Comparison of ENCODE assay signal across 18 cellular contexts in genomic region chr6:117270960-117271507, GRCh38. TPM values are rescaled to one million over a fixed set of nuclear protein-coding genes. Genes with fewer than 3 reads are reported as not detected.
DNase-seq lines count a peak whose midpoint lies in the region; ATAC-seq and TF ChIP-seq lines count a peak whose summit lies in the region.
"Had no signal": no experiment of that assay in that cellular context is flagged by ENCODE, and none has a peak within 500 bp of the region (broad histone marks: within the 10 kb centered on the region; RNA-seq: fewer than 3 reads in every experiment).

No MANE protein-coding gene starts in this region.

- H3K23ac ChIP-seq in mesenchymal stem cell (ENCODE audit: low read length in 2 of 2) = no peak overlapping the region

- H3K4ac ChIP-seq in mesenchymal stem cell (ENCODE audit: low read depth in 1 of 2, low read length in 2 of 2) = no peak overlapping the region

- whole genome bisulfite sequencing in mesenchymal stem cell = 10% methylated on average over 19 of the region's 28 CpGs

- no peak overlapping the region for H4K8ac ChIP-seq in mesenchymal stem cell (ENCODE audit: low read length)

- no peak overlapping the region for H2AFZ ChIP-seq in mesenchymal stem cell (ENCODE audit: low read depth, low read length)

- peaks cover 5% of the 10 kb centered on the region for H3K4me1 Mint-ChIP-seq in activated CD8-positive, alpha-beta T cell treated with anti-CD3 and anti-CD28 coated beads for 36 hours (ENCODE audit: low read depth)

- H3K4me2 ChIP-seq in mesenchymal stem cell (ENCODE audit: low read length, poor library complexity, severe bottlenecking) (peak overlapping the region; percentile 91), skeletal muscle satellite cell (ENCODE audit: low read length) (peak overlapping the region; percentile 75)

- H2BK5ac ChIP-seq in mesenchymal stem cell (ENCODE audit: low read depth, low read length, poor library complexity, severe bottlenecking) = no peak overlapping the region

- intact Hi-C loops in activated CD8-positive, alpha-beta T cell treated with anti-CD3 and anti-CD28 coated beads for 36 hours (cut with micrococcal nuclease) = no loop called here

- no peak for TF ChIP-seq CTCF in coronary artery (IDR thresholded peaks at IDR 0.05)
- no peak for TF ChIP-seq CTCF in activated CD8-positive, alpha-beta T cell treated with anti-CD3 and anti-CD28 coated beads for 36 hours (IDR thresholded peaks at IDR 0.05)

- peaks cover 74% of the 10 kb centered on the region for H3K27me3 Mint-ChIP-seq in activated CD8-positive, alpha-beta T cell treated with anti-CD3 and anti-CD28 coated beads for 36 hours

- no peak overlapping the region for H4K91ac ChIP-seq in mesenchymal stem cell (ENCODE audit: low read length)

- no peak overlapping the region for H2AK5ac ChIP-seq in mesenchymal stem cell (ENCODE audit: low read length, severe bottlenecking)

- POLR2A ChIA-PET in activated CD8-positive, alpha-beta T cell treated with anti-CD3 and anti-CD28 coated beads for 36 hours (lab: Charles Lee) = no interaction called here

- H3K36me3 ChIP-seq in HUES48 (ENCODE audit: control insufficient read depth, insufficient read depth, low read length) (no peaks in the 10 kb centered on the region), mesenchymal stem cell (ENCODE audit: control insufficient read depth in 1 of 2, insufficient read depth in 2 of 2, low read depth in 1 of 2, low read length in 2 of 2) (peaks cover 0 to 5% of the 10 kb centered on the region in 2 experiments), skeletal muscle satellite cell (ENCODE audit: insufficient read depth, low read length) (no peaks in the 10 kb centered on the region)
- H3K36me3 ChIP-seq: colonic mucosa, prostate gland had no signal

- H3K4me1 ChIP-seq in HUES48 (ENCODE audit: control insufficient read depth, insufficient read depth, low read length) = peaks cover 29% of the 10 kb centered on the region
- peaks cover 14% of the 10 kb centered on the region for H3K4me1 ChIP-seq in mesenchymal stem cell (ENCODE audit: control insufficient read depth, insufficient read depth, low read depth, low read length)
- H3K4me1 ChIP-seq in skeletal muscle satellite cell (ENCODE audit: control insufficient read depth, insufficient read depth, low read length) = peaks cover 16% of the 10 kb centered on the region
- H3K4me1 ChIP-seq: colonic mucosa had no signal

- no peak overlapping the region for H3K27ac Mint-ChIP-seq in activated CD8-positive, alpha-beta T cell treated with anti-CD3 and anti-CD28 coated beads for 36 hours

- H3K18ac ChIP-seq in mesenchymal stem cell (ENCODE audit: low read depth in 1 of 2, low read length in 2 of 2) = no peak overlapping the region

- no peak for ATAC-seq in activated CD8-positive, alpha-beta T cell treated with anti-CD3 and anti-CD28 coated beads for 36 hours
- ATAC-seq: HCT116 had no signal

- H2BK15ac ChIP-seq in mesenchymal stem cell (ENCODE audit: low read depth, poor library complexity, severe bottlenecking) = no peak overlapping the region

- H2BK120ac ChIP-seq in mesenchymal stem cell (ENCODE audit: low read depth, low read length) = no peak overlapping the region

- H3K4me3 Mint-ChIP-seq in activated CD8-positive, alpha-beta T cell treated with anti-CD3 and anti-CD28 coated beads for 36 hours = no peak overlapping the region

- DNase-seq in coronary artery (ENCODE audit: low spot score) (no peak), mesenchymal stem cell (no peak), UCSD-AML1 (lab: John Stamatoyannopoulos, UW; ENCODE audit: unreplicated experiment) (no peak), NCI-H1436 treated with DMSO at 0.1 percent for 48 hours (lab: John Stamatoyannopoulos, UW) (no peak)
- DNase-seq in activated CD8-positive, alpha-beta T cell treated with anti-CD3 and anti-CD28 coated beads for 36 hours = no peak
- DNase-seq in stimulated activated CD4-positive, alpha-beta T cell treated with anti-CD3 and anti-CD28 coated beads, Interleukin-4, amount 100 ng/mL, for 24 hours = no peak
- DNase-seq: activated effector memory CD4-positive, alpha-beta T cell treated with anti-CD3 and anti-CD28 coated beads, Interleukin-2, amount 50 U/mL, for 16 hours; colonic mucosa; NCI-H187; NCI-H446 treated with DMSO at 0.1 percent for 48 hours; T-helper 1 cell had no signal

- H3K9ac ChIP-seq in HUES48 (ENCODE audit: low read depth, low read length) = no peak overlapping the region
- H3K9ac ChIP-seq in mesenchymal stem cell (ENCODE audit: low read length) = no peak overlapping the region
- no peak overlapping the region for H3K9ac ChIP-seq in skeletal muscle satellite cell (ENCODE audit: low read depth, low read length)

- H2BK12ac ChIP-seq in mesenchymal stem cell (ENCODE audit: low read length in 2 of 2) = no peak overlapping the region

- H3K4me3 ChIP-seq in HUES48 (ENCODE audit: low read depth, low read length) (peak overlapping the region; percentile 67), coronary artery (peak overlapping the region; percentile 67), mesenchymal stem cell (ENCODE audit: insufficient read depth in 1 of 2, low read depth in 1 of 2, low read length in 2 of 2) (no peak overlapping the region), skeletal muscle satellite cell (ENCODE audit: low read length) (peak overlapping the region; percentile 56)

- H3K27me3 ChIP-seq in HUES48 (ENCODE audit: control insufficient read depth, insufficient read depth, low read length) = peaks cover 99% of the 10 kb centered on the region
- H3K27me3 ChIP-seq in mesenchymal stem cell (ENCODE audit: control insufficient read depth in 1 of 2, insufficient read depth in 1 of 2, low read length in 2 of 2) = peaks cover 93 to 98% of the 10 kb centered on the region in 2 experiments
- H3K27me3 ChIP-seq in skeletal muscle satellite cell (ENCODE audit: control insufficient read depth, insufficient read depth, low read length) = peaks cover 52% of the 10 kb centered on the region

- H3K9me3 ChIP-seq in HUES48 (ENCODE audit: control insufficient read depth, insufficient read depth, low read length) (no peaks in the 10 kb centered on the region), mesenchymal stem cell (ENCODE audit: control insufficient read depth, low read length) (peaks cover 6% of the 10 kb centered on the region), skeletal muscle satellite cell (replicated peaks; ENCODE audit: low read length) (no peaks in the 10 kb centered on the region)
- H3K9me3 ChIP-seq: colonic mucosa, prostate gland had no signal

- no peaks in the 10 kb centered on the region for H3K79me1 ChIP-seq in mesenchymal stem cell (replicated peaks; ENCODE audit: low read length, poor library complexity, severe bottlenecking)

- H3K14ac ChIP-seq in mesenchymal stem cell (ENCODE audit: low read length in 2 of 2) = no peak overlapping the region

- H3K36me3 Mint-ChIP-seq in activated CD8-positive, alpha-beta T cell treated with anti-CD3 and anti-CD28 coated beads for 36 hours (ENCODE audit: low read depth) = no peaks in the 10 kb centered on the region

- no peaks in the 10 kb centered on the region for H3K9me3 Mint-ChIP-seq in activated CD8-positive, alpha-beta T cell treated with anti-CD3 and anti-CD28 coated beads for 36 hours

- CTCF ChIA-PET in activated CD8-positive, alpha-beta T cell treated with anti-CD3 and anti-CD28 coated beads for 36 hours (lab: Charles Lee) = interaction anchor here (0.7 kb wide), 1 partner anchor 9 kb away, joined by 3 read pairs; no protein-coding TSS in a partner anchor

- no peak overlapping the region for H3K27ac ChIP-seq in HUES48 (ENCODE audit: low read depth, low read length)
- no peak overlapping the region for H3K27ac ChIP-seq in coronary artery
- H3K27ac ChIP-seq in mesenchymal stem cell (ENCODE audit: low read length, poor library complexity, severe bottlenecking) = no peak overlapping the region
- H3K27ac ChIP-seq: colonic mucosa, prostate gland had no signal

RNA-seq across cellular contexts. Expression of gene VGLL2, which starts 5.7 kb away (rescaled TPM):
- polyA plus RNA-seq in mesenchymal stem cell (2013, experiment 1 of 2) = not detected
- polyA plus RNA-seq in mesenchymal stem cell (2013, experiment 2 of 2) = not detected
- total RNA-seq in skeletal muscle satellite cell (2012; rRNA removed) = under 0.01 and 0.87 TPM in 2 replicates
- total RNA-seq in activated CD8-positive, alpha-beta T cell treated with anti-CD3 and anti-CD28 coated beads for 36 hours = not detected
- total RNA-seq: colonic mucosa, epithelial cell of proximal tubule, M059J had no signal
- polyA plus RNA-seq: keratinocyte had no signal

Comparison
In these comparisons a context has a peak if more than half of its experiments do, and no peak if none do; other contexts are left out.
1. H3K4me3 ChIP-seq: peak in HUES48 (single experiment), coronary artery (single experiment) and skeletal muscle satellite cell (single experiment); none in mesenchymal stem cell (0 of 2).